Comparison of ENCODE assay signal across 1 cellular context in the genomic region with DNA sequence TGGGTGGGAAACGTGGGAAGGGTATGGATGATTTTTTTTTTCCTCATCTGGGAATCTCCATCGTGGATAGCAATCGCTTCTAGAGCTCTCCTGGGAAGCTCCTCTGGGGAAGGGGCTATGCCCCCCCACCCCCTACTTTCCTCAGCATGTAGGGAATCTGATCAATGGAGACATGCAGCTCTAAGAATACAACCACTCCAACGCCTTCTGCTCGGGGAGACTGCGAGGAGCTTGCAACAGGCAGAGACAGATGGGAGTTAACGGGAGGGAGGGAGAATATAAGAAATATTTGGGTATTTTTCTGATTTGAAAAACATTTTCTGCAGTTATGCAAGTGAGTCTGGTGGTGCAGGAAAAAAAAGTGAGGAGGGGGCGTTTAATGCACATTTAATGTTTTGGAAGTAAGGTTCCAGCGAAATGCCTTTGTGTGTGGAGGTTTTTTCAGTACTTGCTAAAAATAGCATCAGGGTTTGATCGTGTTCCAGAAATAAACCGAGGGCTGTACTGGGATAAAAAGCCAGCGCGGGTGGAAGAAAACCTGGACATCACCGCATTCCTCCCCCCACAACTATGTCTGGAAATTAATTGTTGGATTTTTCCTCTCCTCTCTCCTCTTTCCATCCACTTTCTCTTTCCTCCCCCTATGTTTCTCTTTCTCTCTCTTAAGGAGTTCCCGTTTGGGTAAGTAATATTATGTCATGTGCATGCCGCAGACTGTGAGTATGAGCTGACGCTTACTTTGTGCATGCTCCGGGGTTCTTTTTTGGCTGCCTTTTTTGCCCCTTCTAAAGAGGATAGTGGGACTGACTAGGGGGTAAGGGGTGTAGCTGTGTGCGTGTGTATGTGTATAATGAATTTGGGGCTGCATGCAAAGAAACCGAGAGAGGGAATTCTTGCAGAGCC.
TF ChIP-seq lines count a peak whose summit lies in the region.

No MANE protein-coding gene starts in this region.

TF ChIP-seq in HepG2, 621 proteins besides CTCF, POLR2A, EP300 and RAD21:
- TF ChIP-seq ISX (CRISPR knock-in tag; conservative IDR thresholded peaks at IDR 0.05) (no peak), ZNF563 (CRISPR knock-in tag; IDR thresholded peaks at IDR 0.05) (no peak), SNRNP70 (IDR thresholded peaks at IDR 0.05; ENCODE audit: low read depth, low read length) (no peak), ZNF737 (CRISPR knock-in tag; IDR thresholded peaks at IDR 0.05; ENCODE audit: borderline replicate concordance) (no peak), KDM2A (CRISPR knock-in tag; IDR thresholded peaks at IDR 0.05; ENCODE audit: borderline replicate concordance, low read depth) (no peak), PHF21A (CRISPR knock-in tag; IDR thresholded peaks at IDR 0.05) (no peak), CHD4 (IDR thresholded peaks at IDR 0.05; ENCODE audit: borderline replicate concordance, low read length) (no peak), GABPA (IDR thresholded peaks at IDR 0.05; ENCODE audit: low read depth, low read length) (no peak), GABPA (CRISPR knock-in tag; IDR thresholded peaks at IDR 0.05; ENCODE audit: low read depth) (no peak)
- TF ChIP-seq, protein P1, sequence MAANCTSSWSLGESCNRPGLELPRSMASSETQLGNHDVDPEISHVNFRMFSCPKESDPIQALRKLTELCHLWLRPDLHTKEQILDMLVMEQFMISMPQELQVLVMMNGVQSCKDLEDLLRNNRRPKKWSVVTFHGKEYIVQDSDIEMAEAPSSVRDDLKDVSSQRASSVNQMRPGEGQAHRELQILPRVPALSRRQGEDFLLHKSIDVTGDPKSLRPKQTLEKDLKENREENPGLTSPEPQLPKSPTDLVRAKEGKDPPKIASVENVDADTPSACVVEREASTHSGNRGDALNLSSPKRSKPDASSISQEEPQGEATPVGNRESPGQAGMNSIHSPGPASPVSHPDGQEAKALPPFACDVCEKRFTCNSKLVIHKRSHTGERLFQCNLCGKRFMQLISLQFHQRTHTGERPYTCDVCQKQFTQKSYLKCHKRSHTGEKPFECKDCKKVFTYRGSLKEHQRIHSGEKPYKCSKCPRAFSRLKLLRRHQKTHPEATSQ (CRISPR knock-in tag; IDR thresholded peaks at IDR 0.05; ENCODE audit: borderline replicate concordance) = no peak
- TF ChIP-seq, protein P2, sequence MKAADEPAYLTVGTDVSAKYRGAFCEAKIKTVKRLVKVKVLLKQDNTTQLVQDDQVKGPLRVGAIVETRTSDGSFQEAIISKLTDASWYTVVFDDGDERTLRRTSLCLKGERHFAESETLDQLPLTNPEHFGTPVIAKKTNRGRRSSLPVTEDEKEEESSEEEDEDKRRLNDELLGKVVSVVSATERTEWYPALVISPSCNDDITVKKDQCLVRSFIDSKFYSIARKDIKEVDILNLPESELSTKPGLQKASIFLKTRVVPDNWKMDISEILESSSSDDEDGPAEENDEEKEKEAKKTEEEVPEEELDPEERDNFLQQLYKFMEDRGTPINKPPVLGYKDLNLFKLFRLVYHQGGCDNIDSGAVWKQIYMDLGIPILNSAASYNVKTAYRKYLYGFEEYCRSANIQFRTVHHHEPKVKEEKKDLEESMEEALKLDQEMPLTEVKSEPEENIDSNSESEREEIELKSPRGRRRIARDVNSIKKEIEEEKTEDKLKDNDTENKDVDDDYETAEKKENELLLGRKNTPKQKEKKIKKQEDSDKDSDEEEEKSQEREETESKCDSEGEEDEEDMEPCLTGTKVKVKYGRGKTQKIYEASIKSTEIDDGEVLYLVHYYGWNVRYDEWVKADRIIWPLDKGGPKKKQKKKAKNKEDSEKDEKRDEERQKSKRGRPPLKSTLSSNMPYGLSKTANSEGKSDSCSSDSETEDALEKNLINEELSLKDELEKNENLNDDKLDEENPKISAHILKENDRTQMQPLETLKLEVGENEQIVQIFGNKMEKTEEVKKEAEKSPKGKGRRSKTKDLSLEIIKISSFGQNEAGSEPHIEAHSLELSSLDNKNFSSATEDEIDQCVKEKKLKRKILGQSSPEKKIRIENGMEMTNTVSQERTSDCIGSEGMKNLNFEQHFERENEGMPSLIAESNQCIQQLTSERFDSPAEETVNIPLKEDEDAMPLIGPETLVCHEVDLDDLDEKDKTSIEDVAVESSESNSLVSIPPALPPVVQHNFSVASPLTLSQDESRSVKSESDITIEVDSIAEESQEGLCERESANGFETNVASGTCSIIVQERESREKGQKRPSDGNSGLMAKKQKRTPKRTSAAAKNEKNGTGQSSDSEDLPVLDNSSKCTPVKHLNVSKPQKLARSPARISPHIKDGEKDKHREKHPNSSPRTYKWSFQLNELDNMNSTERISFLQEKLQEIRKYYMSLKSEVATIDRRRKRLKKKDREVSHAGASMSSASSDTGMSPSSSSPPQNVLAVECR (CRISPR knock-in tag; IDR thresholded peaks at IDR 0.05; ENCODE audit: borderline replicate concordance) = no peak
- TF ChIP-seq, protein P3, sequence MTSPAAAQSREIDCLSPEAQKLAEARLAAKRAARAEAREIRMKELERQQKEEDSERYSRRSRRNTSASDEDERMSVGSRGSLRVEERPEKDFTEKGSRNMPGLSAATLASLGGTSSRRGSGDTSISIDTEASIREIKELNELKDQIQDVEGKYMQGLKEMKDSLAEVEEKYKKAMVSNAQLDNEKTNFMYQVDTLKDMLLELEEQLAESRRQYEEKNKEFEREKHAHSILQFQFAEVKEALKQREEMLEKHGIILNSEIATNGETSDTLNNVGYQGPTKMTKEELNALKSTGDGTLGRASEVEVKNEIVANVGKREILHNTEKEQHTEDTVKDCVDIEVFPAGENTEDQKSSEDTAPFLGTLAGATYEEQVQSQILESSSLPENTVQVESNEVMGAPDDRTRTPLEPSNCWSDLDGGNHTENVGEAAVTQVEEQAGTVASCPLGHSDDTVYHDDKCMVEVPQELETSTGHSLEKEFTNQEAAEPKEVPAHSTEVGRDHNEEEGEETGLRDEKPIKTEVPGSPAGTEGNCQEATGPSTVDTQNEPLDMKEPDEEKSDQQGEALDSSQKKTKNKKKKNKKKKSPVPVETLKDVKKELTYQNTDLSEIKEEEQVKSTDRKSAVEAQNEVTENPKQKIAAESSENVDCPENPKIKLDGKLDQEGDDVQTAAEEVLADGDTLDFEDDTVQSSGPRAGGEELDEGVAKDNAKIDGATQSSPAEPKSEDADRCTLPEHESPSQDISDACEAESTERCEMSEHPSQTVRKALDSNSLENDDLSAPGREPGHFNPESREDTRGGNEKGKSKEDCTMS (CRISPR knock-in tag; conservative IDR thresholded peaks at IDR 0.05) = no peak
